Comparison of ENCODE assay signal across 14 cellular contexts in the genomic region with DNA sequence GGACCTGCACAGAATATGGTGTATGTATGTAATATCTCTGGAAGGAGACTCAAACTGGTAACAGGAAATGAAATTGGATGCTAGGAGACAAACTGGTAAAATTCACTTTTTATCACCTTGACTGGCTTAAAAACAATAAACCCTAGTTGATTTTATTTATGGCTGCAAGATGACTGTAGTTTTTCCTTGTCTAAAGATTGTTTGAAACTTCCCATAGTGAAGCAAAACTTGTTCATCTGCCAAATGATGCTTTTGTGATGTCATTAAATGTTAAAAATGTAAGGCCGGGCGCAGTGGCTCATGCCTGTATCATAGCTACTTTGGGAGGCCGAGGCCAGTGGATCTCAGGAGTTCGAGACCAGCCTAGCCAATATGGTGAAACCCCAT. TPM values are rescaled to one million over a fixed set of nuclear protein-coding genes. Genes with fewer than 3 reads are reported as not detected.
DNase-seq lines count a peak whose midpoint lies in the region; ATAC-seq and TF ChIP-seq lines count a peak whose summit lies in the region.
"Had no signal": no experiment of that assay in that cellular context is flagged by ENCODE, and none has a peak within 500 bp of the region (broad histone marks: within the 10 kb centered on the region; RNA-seq: fewer than 3 reads in every experiment).

No MANE protein-coding gene starts in this region.

- H3K9me3 ChIP-seq in OCI-LY1 (ENCODE audit: low read length) (no peaks in the 10 kb centered on the region), ascending aorta (no peaks in the 10 kb centered on the region)
- H3K9me3 ChIP-seq: BLaER1 treated with 17β-estradiol and CSF1 and Interleukin-3, amounts not matched to agents 10 nM and 100 nM; SJCRH30; suprapubic skin had no signal

- H3K4me1 ChIP-seq in OCI-LY1 (ENCODE audit: insufficient read depth, low read length, severe bottlenecking), result peaks cover 23% of the 10 kb centered on the region
- peaks cover 6 to 29% of the 10 kb centered on the region in 2 donors for H3K4me1 ChIP-seq in ascending aorta

- H3K27me3 Mint-ChIP-seq in osteocyte (ENCODE audit: unreplicated experiment) (no peaks in the 10 kb centered on the region), CD14-positive monocyte (ENCODE audit: low read depth in 3 of 3) (no peaks in the 10 kb centered on the region)
- H3K27me3 Mint-ChIP-seq: memory B cell had no signal

- H3K36me3 Mint-ChIP-seq in osteocyte (ENCODE audit: unreplicated experiment), result peaks cover 29% of the 10 kb centered on the region
- peaks cover 38 to 47% of the 10 kb centered on the region in 2 donors for H3K36me3 Mint-ChIP-seq in CD14-positive monocyte

- H3K9ac ChIP-seq in OCI-LY1 (ENCODE audit: low read length), result no peak overlapping the region
- H3K9ac ChIP-seq: BLaER1 treated with 17β-estradiol and CSF1 and Interleukin-3, amounts not matched to agents 10 nM and 100 nM had no signal

- no peak for DNase-seq in ascending aorta (ENCODE audit: low spot score in 2 of 2)
- no peak for DNase-seq in osteocyte (ENCODE audit: extremely low spot score, unreplicated experiment)
- no peak for DNase-seq in NCI-H128 (lab: John Stamatoyannopoulos, UW; ENCODE audit: unreplicated experiment)
- DNase-seq in CD14-positive monocyte (ENCODE audit: low spot score), result no peak
- DNase-seq: amniotic stem cell, cortex of kidney, NCI-H2029, occipital lobe had no signal

- H3K4me3 ChIP-seq in OCI-LY1 (ENCODE audit: low read depth, low read length, poor library complexity, severe bottlenecking), result no peak overlapping the region
- no peak overlapping the region for H3K4me3 ChIP-seq in ascending aorta
- H3K4me3 ChIP-seq: BLaER1 treated with 17β-estradiol and CSF1 and Interleukin-3, amounts not matched to agents 10 nM and 100 nM; SJCRH30; suprapubic skin had no signal

- no peak overlapping the region for H3K4me3 Mint-ChIP-seq in osteocyte (ENCODE audit: unreplicated experiment)
- H3K4me3 Mint-ChIP-seq in CD14-positive monocyte, result no peak overlapping the region
- H3K4me3 Mint-ChIP-seq: memory B cell had no signal

- H3K27ac ChIP-seq in OCI-LY1 (ENCODE audit: low read depth, low read length, poor library complexity, severe bottlenecking) (peak overlapping the region; percentile 28), ascending aorta (peak overlapping the region; percentile 65 to 74)
- H3K27ac ChIP-seq: BLaER1 treated with 17β-estradiol and CSF1 and Interleukin-3, amounts not matched to agents 10 nM and 100 nM; SJCRH30; suprapubic skin had no signal

- intact Hi-C loops in ascending aorta (cut with DNase I), result loop anchor here (5.0 kb wide), 2 partner anchors 117 to 508 kb away; a partner anchor contains a TSS
- intact Hi-C loops in CD14-positive monocyte (cut with micrococcal nuclease), result loop anchor here in 1 of 2 donors (5.0 kb wide), 1 partner anchor 63 kb away; a partner anchor contains a TSS

- peak overlapping the region; percentile 52 for H3K27ac Mint-ChIP-seq in osteocyte (ENCODE audit: unreplicated experiment)
- H3K27ac Mint-ChIP-seq in CD14-positive monocyte, result peak overlapping the region in 1 of 7 donors; percentile 57
- H3K27ac Mint-ChIP-seq: memory B cell had no signal

- H3K4me2 ChIP-seq in OCI-LY1 (ENCODE audit: low read length), result no peak overlapping the region

- H3K9me3 Mint-ChIP-seq in osteocyte (ENCODE audit: unreplicated experiment) (no peaks in the 10 kb centered on the region), CD14-positive monocyte (no peaks in the 10 kb centered on the region)
- H3K9me3 Mint-ChIP-seq: memory B cell had no signal

- no peaks in the 10 kb centered on the region for H3K9me2 ChIP-seq in OCI-LY1 (ENCODE audit: low read depth, low read length)

- H3K27me3 ChIP-seq in OCI-LY1 (ENCODE audit: insufficient read depth, low read length), result no peaks in the 10 kb centered on the region
- H3K27me3 ChIP-seq in ascending aorta, result no peaks in the 10 kb centered on the region
- H3K27me3 ChIP-seq: BLaER1 treated with 17β-estradiol and CSF1 and Interleukin-3, amounts not matched to agents 10 nM and 100 nM; SJCRH30; suprapubic skin had no signal

- no peak overlapping the region for H2AFZ ChIP-seq in OCI-LY1 (ENCODE audit: low read length)

- no peak for ATAC-seq in GM18498 (IDR thresholded peaks at IDR 0.05; ENCODE audit: unreplicated experiment)

- H3K36me3 ChIP-seq in OCI-LY1 (ENCODE audit: insufficient read depth, low read length) (peaks cover 51% of the 10 kb centered on the region), ascending aorta (peaks cover 36 to 44% of the 10 kb centered on the region in 2 donors)

- H4K20me1 ChIP-seq in OCI-LY1 (ENCODE audit: insufficient read depth, low read length), result no peaks in the 10 kb centered on the region

- peaks cover 17% of the 10 kb centered on the region for H3F3A ChIP-seq in OCI-LY1 (ENCODE audit: insufficient read depth, low read length)

- peaks cover 16% of the 10 kb centered on the region for H3K4me1 Mint-ChIP-seq in osteocyte (ENCODE audit: unreplicated experiment)
- peaks cover 24% of the 10 kb centered on the region for H3K4me1 Mint-ChIP-seq in CD14-positive monocyte

- TF ChIP-seq CTCF in OCI-LY1 (IDR thresholded peaks at IDR 0.05; ENCODE audit: low read length) (no peak), ascending aorta (IDR thresholded peaks at IDR 0.05) (no peak), osteocyte (IDR thresholded peaks at IDR 0.05) (no peak), CD14-positive monocyte (IDR thresholded peaks at IDR 0.05) (no peak)

- no peaks in the 10 kb centered on the region for H3K79me2 ChIP-seq in OCI-LY1 (ENCODE audit: insufficient read depth, low read length)

RNA-seq across cellular contexts. Expression of a gene that starts 2.5 kb away (rescaled TPM):
- total RNA-seq in ascending aorta (67.6 TPM), osteocyte (83.6 and 99.1 TPM in 2 replicates)
- polyA plus RNA-seq in CD14-positive monocyte, result 100 to 1,000 TPM; 173 to 187 TPM

RNA-seq across cellular contexts. Expression of a gene that starts 15.7 kb away (rescaled TPM):
- total RNA-seq in ascending aorta (110 TPM), osteocyte (262 and 277 TPM in 2 replicates)
- polyA plus RNA-seq in CD14-positive monocyte, result 10 to 100 TPM; 51.9 to 58.7 TPM

RNA-seq across cellular contexts. Expression of a gene that starts 21.4 kb away (rescaled TPM):
- total RNA-seq in ascending aorta (not detected), osteocyte (0.31 TPM in 1 of 2 replicates, not detected in the other)
- polyA plus RNA-seq in CD14-positive monocyte, result not detected

RNA-seq across cellular contexts. Expression of a gene that starts 44.0 kb away (rescaled TPM):
- 7.0 TPM for total RNA-seq in ascending aorta
- total RNA-seq in osteocyte, result 0.55 TPM in 1 of 2 replicates, not detected in the other
- polyA plus RNA-seq in CD14-positive monocyte, result 1 to 10 TPM; 4.1 to 7.2 TPM

RNA-seq across cellular contexts. Expression of a gene that starts 45.1 kb away (rescaled TPM):
- not detected for total RNA-seq in ascending aorta
- not detected in 2 replicates for total RNA-seq in osteocyte
- polyA plus RNA-seq in CD14-positive monocyte, result not detected
- total RNA-seq: occipital lobe, SJCRH30 had no signal
